ENCODE assay signal across 26 cellular contexts in genomic region chr1:8780405-8780804, GRCh38.
"Had no signal": no experiment of that assay in that cellular context is flagged by ENCODE, and none has a peak within 500 bp of the region (broad histone marks: within the 10 kb centered on the region; RNA-seq: fewer than 3 reads in every experiment).

No MANE protein-coding gene starts in this region.

- H3K9me3 ChIP-seq: body of pancreas, gastrocnemius medialis, mucosa of descending colon, neutrophil, tibial artery had no signal

- H3K36me3 Mint-ChIP-seq: activated naive CD4-positive, alpha-beta T cell treated with anti-CD3 and anti-CD28 coated beads, Interleukin-2, amount 50 U/mL, for 72 hours had no signal

- H3K27ac ChIP-seq: body of pancreas, coronary artery, neutrophil, skin epidermis, tibial artery had no signal

- DNase-seq: activated CD4-positive, alpha-beta T cell treated with anti-CD3 and anti-CD28 coated beads, Interleukin-2, amount 10 ng/mL, durations not matched to agents 24 days and 14 days; activated CD4-positive, CD25-positive, alpha-beta regulatory T cell; activated CD8-positive, alpha-beta memory T cell treated with anti-CD3 and anti-CD28 coated beads, Interleukin-2, amount 50 U/mL, for 4 hours; activated CD8-positive, alpha-beta T cell treated with anti-CD3 and anti-CD28 coated beads, Interleukin-2, amount 10 ng/mL, durations not matched to agents 7 days and 5 days; activated gamma-delta T cell; activated T-cell treated with anti-CD3 and anti-CD28 coated beads, Interleukin-2, amount 50 U/mL, for 72 hours; amygdala; body of pancreas; effector memory CD8-positive, alpha-beta T cell; erythroblast; gastrocnemius medialis; left colon; mammary epithelial cell; mucosa of descending colon; naive thymus-derived CD8-positive, alpha-beta T cell; posterior cingulate gyrus; stimulated activated CD4-positive, alpha-beta T cell treated with anti-CD3 and anti-CD28 coated beads, Interleukin-15, amount 100 ng/mL, for 24 hours; stimulated activated CD4-positive, alpha-beta T cell treated with anti-CD3 and anti-CD28 coated beads, Interleukin-4, amount 100 ng/mL, for 1 hour; stimulated activated naive CD4-positive, alpha-beta T cell; T-helper 2 cell; tibial artery had no signal

- H3K4me3 ChIP-seq: body of pancreas, coronary artery, gastrocnemius medialis, mucosa of descending colon, skin epidermis, tibial artery had no signal

- H3K27me3 ChIP-seq: body of pancreas, gastrocnemius medialis, neutrophil, tibial artery had no signal

- ATAC-seq: activated CD8-positive, alpha-beta T cell treated with anti-CD3 and anti-CD28 coated beads, Interleukin-2, amount 10 ng/mL, durations not matched to agents 7 days and 5 days; body of pancreas; effector memory CD8-positive, alpha-beta T cell; naive thymus-derived CD8-positive, alpha-beta T cell had no signal

- FAIRE-seq: urothelium cell line had no signal

- H3K27ac Mint-ChIP-seq: activated CD4-positive, alpha-beta T cell treated with anti-CD3 and anti-CD28 coated beads, Interleukin-2, amount 10 ng/mL, durations not matched to agents 24 days and 14 days; activated CD8-positive, alpha-beta T cell treated with anti-CD3 and anti-CD28 coated beads, Interleukin-2, amount 10 ng/mL, durations not matched to agents 7 days and 5 days; activated T-cell treated with anti-CD3 and anti-CD28 coated beads, Interleukin-2, amount 50 U/mL, for 72 hours; effector memory CD8-positive, alpha-beta T cell had no signal

- H3K4me3 Mint-ChIP-seq: activated CD4-positive, alpha-beta T cell treated with anti-CD3 and anti-CD28 coated beads, Interleukin-2, amount 10 ng/mL, durations not matched to agents 24 days and 14 days; activated CD8-positive, alpha-beta T cell treated with anti-CD3 and anti-CD28 coated beads, Interleukin-2, amount 10 ng/mL, durations not matched to agents 7 days and 5 days; activated T-cell treated with anti-CD3 and anti-CD28 coated beads, Interleukin-2, amount 50 U/mL, for 72 hours; effector memory CD8-positive, alpha-beta T cell; naive thymus-derived CD8-positive, alpha-beta T cell had no signal

- H3K4me1 ChIP-seq: tibial artery had no signal

- H3K9me3 Mint-ChIP-seq: activated CD4-positive, alpha-beta T cell treated with anti-CD3 and anti-CD28 coated beads, Interleukin-2, amount 10 ng/mL, durations not matched to agents 24 days and 14 days; activated naive CD4-positive, alpha-beta T cell treated with anti-CD3 and anti-CD28 coated beads, Interleukin-2, amount 50 U/mL, for 72 hours; activated T-cell treated with anti-CD3 and anti-CD28 coated beads, Interleukin-2, amount 50 U/mL, for 72 hours; effector memory CD8-positive, alpha-beta T cell; naive thymus-derived CD8-positive, alpha-beta T cell had no signal

- H3K27me3 Mint-ChIP-seq: activated CD4-positive, alpha-beta T cell treated with anti-CD3 and anti-CD28 coated beads, Interleukin-2, amount 10 ng/mL, durations not matched to agents 24 days and 14 days; effector memory CD8-positive, alpha-beta T cell; naive thymus-derived CD8-positive, alpha-beta T cell had no signal

- H3K36me3 ChIP-seq: gastrocnemius medialis, neutrophil, tibial artery had no signal
